In the genomic region with DNA sequence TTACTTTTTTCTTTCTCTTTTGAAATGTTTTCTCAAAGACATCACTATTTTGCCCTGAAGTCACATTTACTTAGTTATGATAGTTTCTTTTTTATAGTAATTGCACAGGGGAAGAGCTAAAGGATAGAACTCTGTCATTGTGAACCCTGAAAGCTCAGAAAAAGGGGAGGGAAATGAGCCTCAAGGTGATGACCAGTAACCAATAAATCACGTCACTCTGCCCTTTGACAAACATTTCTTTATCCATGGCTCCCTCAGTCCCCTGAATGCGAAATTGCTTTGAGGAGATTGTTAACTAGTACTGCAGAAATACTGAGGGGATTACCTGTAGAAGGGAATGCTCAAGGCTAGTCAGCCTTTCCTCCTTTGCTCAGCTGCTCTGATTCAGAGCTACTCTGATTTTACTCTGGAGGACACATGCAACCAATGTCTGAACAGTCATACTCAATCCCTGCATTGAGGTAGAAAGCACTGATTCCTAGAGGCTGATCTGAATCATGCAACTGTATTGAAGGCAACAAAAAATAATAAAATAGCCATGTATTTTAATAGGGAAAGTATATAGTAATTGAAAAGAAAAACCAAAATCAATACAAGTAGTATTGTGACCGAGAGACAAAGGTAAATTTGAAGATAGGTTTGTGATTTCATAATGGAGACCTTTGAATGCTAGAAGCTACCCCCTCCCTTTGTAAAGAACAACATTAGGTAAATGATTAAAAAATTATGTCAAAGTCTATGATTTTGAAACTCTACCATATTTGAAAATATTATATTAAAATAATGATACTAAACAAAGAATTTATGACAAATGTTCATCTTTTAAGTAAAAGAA, we compare ENCODE assay signal across 22 cellular contexts. TPM values are rescaled to one million over a fixed set of nuclear protein-coding genes. Genes with fewer than 3 reads are reported as not detected.
DNase-seq lines count a peak whose midpoint lies in the region; ATAC-seq and TF ChIP-seq lines count a peak whose summit lies in the region.
"Had no signal": no experiment of that assay in that cellular context is flagged by ENCODE, and none has a peak within 500 bp of the region (broad histone marks: within the 10 kb centered on the region; RNA-seq: fewer than 3 reads in every experiment).

No MANE protein-coding gene starts in this region.

- CTCF ChIA-PET in SK-N-SH (lab: Yijun Ruan, JAX): no interaction called here

- no peaks in the 10 kb centered on the region for H3K9me2 ChIP-seq in SK-N-SH

- no peaks in the 10 kb centered on the region for H3F3A ChIP-seq in SK-N-SH (replicated peaks; ENCODE audit: insufficient read depth)

- H3K36me3 ChIP-seq in right lobe of liver (no peaks in the 10 kb centered on the region), SK-N-SH (replicated peaks in 1 of 2; ENCODE audit: control insufficient read depth in 1 of 2, insufficient read depth in 2 of 2, low read length in 1 of 2) (no peaks in the 10 kb centered on the region)
- H3K36me3 ChIP-seq: BE2C had no signal

- intact Hi-C loops in right lobe of liver (cut with DNase I): no loop called here

- peak; percentile 61 to 91 (median 82) for ATAC-seq in right lobe of liver

- H3K4me3 ChIP-seq in right lobe of liver (peak overlapping the region in 2 of 3 donors; percentile 15 to 28), SK-N-SH (ENCODE audit: low read depth in 2 of 2, low read length in 1 of 2) (no peak overlapping the region)

- WGBS in right lobe of liver (ENCODE audit: insufficient coverage, low coverage, low lambda C conversion rate, missing lambda C conversion rate): 25% methylated on average over 3 of the region's 3 CpGs
- 5% methylated on average over 3 of the region's 3 CpGs for WGBS in SK-N-SH (ENCODE audit: low lambda C conversion rate)

- no peaks in the 10 kb centered on the region for H4K20me1 ChIP-seq in SK-N-SH (ENCODE audit: insufficient read depth)

- TF ChIP-seq EP300 in SK-N-SH (IDR thresholded peaks at IDR 0.05; ENCODE audit: borderline replicate concordance in 1 of 2, low read depth in 1 of 2, low read length in 1 of 2): no peak

- no peak overlapping the region for H3K4me2 ChIP-seq in SK-N-SH

- no peak for TF ChIP-seq RAD21 in SK-N-SH (IDR thresholded peaks at IDR 0.05; ENCODE audit: low read length)

- no peak overlapping the region for H2AFZ ChIP-seq in SK-N-SH (ENCODE audit: low read depth)

- peaks cover 0 to 32% (median 12%) of the 10 kb centered on the region in 4 donors for H3K4me1 ChIP-seq in right lobe of liver
- no peaks in the 10 kb centered on the region for H3K4me1 ChIP-seq in SK-N-SH (ENCODE audit: control insufficient read depth in 1 of 2, insufficient read depth in 2 of 2, low read depth in 1 of 2, low read length in 1 of 2)
- H3K4me1 ChIP-seq: BE2C had no signal

- H3K27me3 ChIP-seq in right lobe of liver: no peaks in the 10 kb centered on the region
- H3K27me3 ChIP-seq in SK-N-SH (ENCODE audit: insufficient read depth): no peaks in the 10 kb centered on the region
- H3K27me3 ChIP-seq: BE2C had no signal

- peak overlapping the region in 2 of 3 donors; percentile 64 to 85 for H3K27ac ChIP-seq in right lobe of liver
- H3K27ac ChIP-seq in SK-N-SH (ENCODE audit: low read depth in 2 of 2, low read length in 1 of 2): no peak overlapping the region

- POLR2A ChIA-PET in SK-N-SH (lab: Yijun Ruan, JAX): no interaction called here

- H3K9ac ChIP-seq in SK-N-SH: no peak overlapping the region

- H3K79me2 ChIP-seq in SK-N-SH (ENCODE audit: insufficient read depth): no peaks in the 10 kb centered on the region

- DNase-seq in ELR (ENCODE audit: low read depth) (peak; percentile 42), HuH-7 (ENCODE audit: low spot score) (peak; percentile 5), iPS-NIHi7 (ENCODE audit: extremely low spot score) (peak; percentile 6), right lobe of liver (no peak), NCI-H526 treated with DMSO at 0.1 percent for 48 hours (lab: John Stamatoyannopoulos, UW) (no peak), DMS79 (lab: John Stamatoyannopoulos, UW) (no peak), SK-N-SH (no peak), DMS 273 treated with DMSO at 0.1 percent for 48 hours (lab: John Stamatoyannopoulos, UW) (no peak)
- DNase-seq: 8988T; BE2C; C1 segment of cervical spinal cord; CD4-positive, CD25-positive, alpha-beta regulatory T cell; CD8-positive, alpha-beta memory T cell; COR-L47; GF-D8; HCEC 1CT; HFFc6; Karpas-422; KBM-7 had no signal

- TF ChIP-seq POLR2A in right lobe of liver (IDR thresholded peaks at IDR 0.05): no peak

- TF ChIP-seq CTCF in right lobe of liver (IDR thresholded peaks at IDR 0.05) (no peak), SK-N-SH (IDR thresholded peaks at IDR 0.05) (no peak)

- H3K9me3 ChIP-seq in right lobe of liver (no peaks in the 10 kb centered on the region), SK-N-SH (no peaks in the 10 kb centered on the region)
- H3K9me3 ChIP-seq: BE2C had no signal

TF ChIP-seq in SK-N-SH, 30 proteins besides CTCF, POLR2A, EP300 and RAD21:
- TF ChIP-seq POLR2AphosphoS5 (IDR thresholded peaks at IDR 0.05; ENCODE audit: low read depth, low read length) (no peak), NRF1 (IDR thresholded peaks at IDR 0.05; ENCODE audit: low read depth, low read length) (no peak), FOXM1 (IDR thresholded peaks at IDR 0.05; ENCODE audit: low read depth) (no peak), TCF12 (IDR thresholded peaks at IDR 0.05) (no peak), MEF2A (IDR thresholded peaks at IDR 0.05; ENCODE audit: borderline replicate concordance, low read depth) (no peak)

RNA-seq across cellular contexts. Expression of gene SLCO1B1, which starts 24.7 kb away (rescaled TPM):
- 100 to 1,000 TPM; 126 to 285 (median 145) TPM for total RNA-seq in right lobe of liver
- polyA plus RNA-seq in SK-N-SH (2012; rRNA removed): not detected in 2 replicates
- polyA plus RNA-seq in SK-N-SH (2012; cell fraction: cytosol; rRNA removed): not detected in 2 replicates
- polyA plus RNA-seq in SK-N-SH (2012; cell fraction: nucleus; rRNA removed): not detected in 2 replicates
- total RNA-seq: CD4-positive, CD25-positive, alpha-beta regulatory T cell; CD8-positive, alpha-beta memory T cell; Daoy; H4; HFFc6 had no signal
- polyA plus RNA-seq: CD4-positive, CD25-positive, alpha-beta regulatory T cell; CD8-positive, alpha-beta memory T cell; IgD-negative memory B cell had no signal

Comparison
In these comparisons a context has a peak if more than half of its experiments do, and no peak if none do; other contexts are left out.
1. DNase-seq: peak in ELR (single experiment), HuH-7 (single experiment) and iPS-NIHi7 (single experiment); none in right lobe of liver (0 of 3), NCI-H526 treated with DMSO at 0.1 percent for 48 hours (single experiment), DMS79 (single experiment), SK-N-SH (single experiment) and DMS 273 treated with DMSO at 0.1 percent for 48 hours (single experiment).
2. H3K27ac ChIP-seq: peak in right lobe of liver (2 of 3); none in SK-N-SH (0 of 2).
3. H3K4me3 ChIP-seq: peak in right lobe of liver (2 of 3); none in SK-N-SH (0 of 2).